In the genomic region with DNA sequence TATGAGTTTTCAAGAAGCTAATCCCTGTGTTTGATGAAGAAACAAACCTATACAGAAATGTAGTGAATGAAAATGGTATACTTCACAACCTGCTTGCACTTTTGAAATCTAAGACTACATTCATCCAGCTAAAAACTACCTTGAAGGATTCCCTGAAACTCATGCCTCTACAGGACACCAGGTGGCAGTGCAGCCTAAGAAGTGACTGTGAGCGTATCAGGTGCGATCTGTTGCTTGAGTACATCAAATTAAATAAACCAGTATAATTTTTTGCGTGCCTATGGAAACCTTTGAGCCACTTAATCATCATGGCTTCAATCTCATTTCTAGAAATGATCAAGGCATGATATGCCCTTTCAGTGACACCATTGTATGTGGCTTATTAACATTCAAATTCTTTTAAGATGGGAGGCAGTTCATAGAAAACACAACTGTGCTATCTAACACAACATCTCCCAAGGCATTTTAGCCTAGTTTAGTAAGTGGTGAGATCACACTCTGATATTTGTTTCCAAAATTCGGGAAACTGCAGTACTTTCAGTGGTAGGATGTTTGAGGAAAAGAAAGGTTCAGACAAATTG, we compare ENCODE assay signal across 9 cellular contexts. TPM values are rescaled to one million over a fixed set of nuclear protein-coding genes. Genes with fewer than 3 reads are reported as not detected.
DNase-seq lines count a peak whose midpoint lies in the region; ATAC-seq and TF ChIP-seq lines count a peak whose summit lies in the region.
"Had no signal": no experiment of that assay in that cellular context is flagged by ENCODE, and none has a peak within 500 bp of the region (broad histone marks: within the 10 kb centered on the region; RNA-seq: fewer than 3 reads in every experiment).

No MANE protein-coding gene starts in this region.

- H3K4me3 ChIP-seq in NT2/D1 (ENCODE audit: insufficient read length, low read depth): no peak overlapping the region
- H3K4me3 ChIP-seq: BLaER1 had no signal

- peaks cover 3% of the 10 kb centered on the region for H3K4me1 ChIP-seq in NT2/D1 (ENCODE audit: insufficient read depth, insufficient read length)
- H3K4me1 ChIP-seq: BLaER1 had no signal

- ATAC-seq in GM21786 (IDR thresholded peaks at IDR 0.05; ENCODE audit: unreplicated experiment): peak; percentile 60

- no peak overlapping the region for H3K9ac ChIP-seq in NT2/D1 (ENCODE audit: insufficient read length, low read depth)
- H3K9ac ChIP-seq: BLaER1 had no signal

- H3K4me1 Mint-ChIP-seq in brain: no peaks in the 10 kb centered on the region

- H3K4me3 Mint-ChIP-seq in brain: no peak overlapping the region

- H3K36me3 ChIP-seq in NT2/D1 (ENCODE audit: insufficient read depth, insufficient read length, low read length): no peaks in the 10 kb centered on the region
- H3K36me3 ChIP-seq: BLaER1 had no signal

- 0 out of 2 replicates have a peak, but pooled peaks cover 5% of the 10 kb centered on the region for H3K9me3 ChIP-seq in NT2/D1 (ENCODE audit: insufficient read depth, low read length)
- H3K9me3 ChIP-seq: BLaER1 had no signal

- no peak overlapping the region for H3K27ac Mint-ChIP-seq in brain

- H3K36me3 Mint-ChIP-seq in brain: no peaks in the 10 kb centered on the region

- DNase-seq in NCI-H187 (lab: John Stamatoyannopoulos, UW) (peak; percentile 11 to 20), NCI-H187 treated with DMSO at 0.1 percent for 48 hours (lab: John Stamatoyannopoulos, UW) (no peak), KG1 (lab: John Stamatoyannopoulos, UW) (peak; percentile 12), NT2/D1 (ENCODE audit: low read depth, low spot score) (peak; percentile 64), iris pigment epithelial cell (ENCODE audit: low read depth) (peak; percentile 76)
- DNase-seq in stimulated activated CD4-positive, alpha-beta T cell treated with anti-CD3 and anti-CD28 coated beads, Interleukin-1b, Interleukin-23, amount 100 ng/mL, for 48 hours: peak; percentile 51

- H3K27me3 ChIP-seq in NT2/D1 (ENCODE audit: insufficient read depth, insufficient read length): peaks cover 4% of the 10 kb centered on the region
- H3K27me3 ChIP-seq: BLaER1 had no signal

- H3K27me3 Mint-ChIP-seq in brain: peaks cover 18% of the 10 kb centered on the region

- H3K9me3 Mint-ChIP-seq in brain: no peaks in the 10 kb centered on the region

- TF ChIP-seq CTCF in brain (conservative IDR thresholded peaks at IDR 0.05): peak; percentile 99 to 100

RNA-seq across cellular contexts. Expression of gene PPP1R17, which starts 57.4 kb away (rescaled TPM):
- 0.46 TPM for polyA plus RNA-seq in brain (ENCODE audit: insufficient read depth, low read depth, low replicate concordance)
